In genomic region chr17:8056232-8056975, GRCh38 we compare ENCODE assay signal across 8 cellular contexts. TPM values are rescaled to one million over a fixed set of nuclear protein-coding genes. Genes with fewer than 3 reads are reported as not detected.
DNase-seq lines count a peak whose midpoint lies in the region; ATAC-seq and TF ChIP-seq lines count a peak whose summit lies in the region.

No MANE protein-coding gene starts in this region.

- H4K20me1 ChIP-seq in neural progenitor cell (ENCODE audit: low read depth) = no peaks in the 10 kb centered on the region

- no peak overlapping the region for H3K9ac ChIP-seq in neural progenitor cell

- H3K4me2 ChIP-seq in neural progenitor cell = no peak overlapping the region

- H3K4me3 ChIP-seq in Caco-2 (ENCODE audit: low read depth, low read length) (peak overlapping the region; percentile 46), neural progenitor cell (no peak overlapping the region)

- H3K9me3 ChIP-seq in Caco-2 = no peaks in the 10 kb centered on the region
- no peaks in the 10 kb centered on the region for H3K9me3 ChIP-seq in neural progenitor cell (ENCODE audit: low read depth)

- CTCF ChIA-PET in Caco-2 (lab: Charles Lee) = interaction anchor here (0.6 to 2.8 kb wide), 9 partner anchors 15 to 199 kb away, joined by 3 to 25 read pairs (median 4); partner anchors contain the start of gene NAA38

- H3K79me2 ChIP-seq in neural progenitor cell (ENCODE audit: low read depth) = no peaks in the 10 kb centered on the region

- no peak overlapping the region for H3K27ac ChIP-seq in neural progenitor cell

- H3K4me1 Mint-ChIP-seq in Caco-2 (ENCODE audit: low read depth, unreplicated experiment) (peaks cover 13% of the 10 kb centered on the region), progenitor cell of endocrine pancreas (ENCODE audit: low read depth) (peaks cover 19% of the 10 kb centered on the region), neural progenitor cell (peaks cover 7% of the 10 kb centered on the region)

- ATAC-seq in GM19397 (IDR thresholded peaks at IDR 0.05; ENCODE audit: unreplicated experiment) = no peak

- H3K36me3 ChIP-seq in Caco-2 (ENCODE audit: control insufficient read depth, insufficient read depth, low read length) = no peaks in the 10 kb centered on the region
- H3K36me3 ChIP-seq in neural progenitor cell = no peaks in the 10 kb centered on the region

- H3K9me3 Mint-ChIP-seq in Caco-2 (ENCODE audit: unreplicated experiment) (no peaks in the 10 kb centered on the region), progenitor cell of endocrine pancreas (ENCODE audit: low read depth) (no peaks in the 10 kb centered on the region), neural progenitor cell (peaks cover 2% of the 10 kb centered on the region)

- intact Hi-C loops in Caco-2 (cut with micrococcal nuclease; ENCODE audit: unreplicated experiment) = loop anchor here (2.0 kb wide), 5 partner anchors 16 to 194 kb away; partner anchors contain the start of gene ALOXE3

- H3K36me3 Mint-ChIP-seq in Caco-2 (ENCODE audit: insufficient read depth, unreplicated experiment) (peaks cover 6% of the 10 kb centered on the region), progenitor cell of endocrine pancreas (ENCODE audit: insufficient read depth) (no peaks in the 10 kb centered on the region), neural progenitor cell (no peaks in the 10 kb centered on the region)

- POLR2A ChIA-PET in Caco-2 (lab: Charles Lee) = interaction anchor here (0.6 to 1.4 kb wide), 11 partner anchors 15 to 472 kb away, joined by 3 to 8 read pairs (median 3); partner anchors contain the start of genes RNF227 and TP53

- BruUV-seq in Caco-2 (replicated peaks; lab: Mats Ljungman, UMichigan) = TSS peak; percentile 80

- H2AFZ ChIP-seq in neural progenitor cell (replicated peaks) = no peak overlapping the region

- no peaks in the 10 kb centered on the region for H3F3A ChIP-seq in neural progenitor cell (ENCODE audit: low read depth)

- peak overlapping the region; percentile 90 for H3K27ac Mint-ChIP-seq in Caco-2 (ENCODE audit: unreplicated experiment)
- H3K27ac Mint-ChIP-seq in progenitor cell of endocrine pancreas = peak overlapping the region; percentile 68
- no peak overlapping the region for H3K27ac Mint-ChIP-seq in neural progenitor cell

- H3K27me3 Mint-ChIP-seq in Caco-2 (ENCODE audit: insufficient read depth, unreplicated experiment) (no peaks in the 10 kb centered on the region), progenitor cell of endocrine pancreas (peaks cover 47% of the 10 kb centered on the region), neural progenitor cell (ENCODE audit: insufficient read depth, low read depth) (peaks cover 23% of the 10 kb centered on the region)

- H3K27me3 ChIP-seq in Caco-2 (replicated peaks; ENCODE audit: control insufficient read depth, insufficient read depth, low read length) (no peaks in the 10 kb centered on the region), neural progenitor cell (peaks cover 69% of the 10 kb centered on the region)

- DNase-seq in Caco-2 = peak; percentile 80 to 88
- peak; percentile 75 for DNase-seq in HCEC 1CT
- peak; percentile 68 for DNase-seq in SKM-1 treated with dmso at 0.1 percent for 144 hours (lab: John Stamatoyannopoulos, UW; ENCODE audit: unreplicated experiment)
- DNase-seq in fibroblast of the conjunctiva (ENCODE audit: low read depth) = peak; percentile 35
- no peak for DNase-seq in progenitor cell of endocrine pancreas (ENCODE audit: low spot score, unreplicated experiment)
- no peak for DNase-seq in neural progenitor cell (ENCODE audit: low spot score)
- no peak for DNase-seq in NCI-H1694 treated with DMSO at 0.1 percent for 48 hours (lab: John Stamatoyannopoulos, UW)

- H3K4me3 Mint-ChIP-seq in Caco-2 (ENCODE audit: unreplicated experiment) (peak overlapping the region; percentile 83), progenitor cell of endocrine pancreas (ENCODE audit: low read depth) (peak overlapping the region; percentile 12), neural progenitor cell (no peak overlapping the region)

- H3K4me1 ChIP-seq in Caco-2 = peaks cover 14% of the 10 kb centered on the region
- H3K4me1 ChIP-seq in neural progenitor cell = no peaks in the 10 kb centered on the region

- TF ChIP-seq CTCF in Caco-2 (IDR thresholded peaks at IDR 0.05; ENCODE audit: insufficient read depth in 1 of 2, low read depth in 1 of 2, low read length in 1 of 2, severe bottlenecking in 1 of 2, unreplicated experiment in 1 of 2) (no peak), progenitor cell of endocrine pancreas (IDR thresholded peaks at IDR 0.05; ENCODE audit: unreplicated experiment) (no peak), neural progenitor cell (IDR thresholded peaks at IDR 0.05) (no peak)

RNA-seq across cellular contexts. Expression of gene ALOX15B, which starts 17.5 kb away (rescaled TPM):
- total RNA-seq in Caco-2 (2022) = not detected in 2 replicates
- total RNA-seq in progenitor cell of endocrine pancreas = not detected in 2 replicates
- 0.06 TPM in 1 of 2 replicates, not detected in the other for total RNA-seq in neural progenitor cell (ENCODE audit: low replicate concordance)

RNA-seq across cellular contexts. Expression of gene ALOX12B, which starts 31.1 kb away (rescaled TPM):
- 0.34 and 0.39 TPM in 2 replicates for total RNA-seq in Caco-2 (2022)
- 0.41 and 0.60 TPM in 2 replicates for total RNA-seq in progenitor cell of endocrine pancreas
- 0.28 TPM in 1 of 2 replicates, not detected in the other for total RNA-seq in neural progenitor cell (ENCODE audit: low replicate concordance)

RNA-seq across cellular contexts. Expression of gene GUCY2D, which starts 54.0 kb away (rescaled TPM):
- total RNA-seq in Caco-2 (2022) = 0.74 and 1.7 TPM in 2 replicates
- not detected in 2 replicates for total RNA-seq in progenitor cell of endocrine pancreas
- total RNA-seq in neural progenitor cell (ENCODE audit: low replicate concordance) = 0.37 TPM in 1 of 2 replicates, not detected in the other

Comparison
In these comparisons a context has a peak if more than half of its experiments do, and no peak if none do; other contexts are left out.
1. DNase-seq: peak in Caco-2 (2 of 2), HCEC 1CT (single experiment), SKM-1 treated with dmso at 0.1 percent for 144 hours (single experiment) and fibroblast of the conjunctiva (single experiment); none in progenitor cell of endocrine pancreas (single experiment), neural progenitor cell (single experiment) and NCI-H1694 treated with DMSO at 0.1 percent for 48 hours (single experiment).